In the genomic region with DNA sequence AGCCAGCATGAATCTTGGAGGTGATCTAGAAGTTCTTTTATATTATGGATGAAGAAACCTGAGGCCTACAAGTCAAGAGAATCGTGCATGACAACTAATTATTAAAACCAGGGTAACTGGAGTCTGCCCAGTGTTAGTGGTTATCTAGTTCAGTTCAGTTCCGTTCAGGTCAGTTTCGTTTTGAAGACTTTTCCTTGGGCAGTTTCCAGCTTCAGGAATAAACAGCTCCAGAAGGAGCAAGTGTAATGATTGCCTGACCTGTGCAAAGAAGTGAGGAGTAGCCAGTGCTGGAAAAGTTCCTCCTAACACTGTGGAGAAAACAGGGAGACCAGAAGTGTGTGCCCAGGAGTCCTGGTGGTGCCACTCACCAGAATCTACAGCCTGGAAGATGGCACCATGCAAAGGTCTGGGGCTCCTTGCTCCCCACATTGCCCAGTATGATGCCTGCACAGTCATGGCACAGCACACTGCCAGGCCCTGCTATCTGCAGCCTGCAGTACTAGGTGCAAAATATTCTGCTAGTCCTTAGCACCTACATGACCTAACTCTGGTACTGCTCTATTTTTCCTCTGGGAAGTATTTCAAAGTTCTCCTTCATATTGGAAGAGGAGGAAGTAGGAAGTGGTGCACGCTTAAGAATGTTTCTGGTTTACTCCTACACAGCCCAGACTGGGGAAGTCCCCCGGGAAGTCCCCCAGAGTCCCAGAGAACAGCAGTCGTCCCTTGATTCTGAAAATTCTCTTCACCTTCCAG, we compare ENCODE assay signal across 12 cellular contexts.
DNase-seq lines count a peak whose midpoint lies in the region; ATAC-seq, FAIRE-seq and TF ChIP-seq lines count a peak whose summit lies in the region.
"Had no signal": no experiment of that assay in that cellular context is flagged by ENCODE, and none has a peak within 500 bp of the region (broad histone marks: within the 10 kb centered on the region; RNA-seq: fewer than 3 reads in every experiment).

No MANE protein-coding gene starts in this region.

- intact Hi-C loops in activated CD4-positive, alpha-beta T cell treated with anti-CD3 and anti-CD28 coated beads for 36 hours (cut with DNase I, micrococcal nuclease): no loop called here

- H3K36me3 Mint-ChIP-seq in activated CD4-positive, alpha-beta T cell treated with anti-CD3 and anti-CD28 coated beads for 36 hours (ENCODE audit: low read depth): no peaks in the 10 kb centered on the region
- peaks cover 18% of the 10 kb centered on the region for H3K36me3 Mint-ChIP-seq in nephron progenitor cell (ENCODE audit: low read depth)

- peak; percentile 64 for DNase-seq in activated CD4-positive, alpha-beta T cell treated with anti-CD3 and anti-CD28 coated beads for 36 hours
- no peak for DNase-seq in activated CD4-positive, alpha-beta T cell treated with anti-CD3 and anti-CD28 coated beads, Interleukin-2, amount 50 U/mL, for 1 hour
- peak; percentile 5 for DNase-seq in bronchial epithelial cell (ENCODE audit: low read depth)
- DNase-seq in stimulated activated CD4-positive, alpha-beta T cell treated with anti-CD3 and anti-CD28 coated beads, TNF-alpha, amount 100 ng/mL, for 24 hours (ENCODE audit: low read depth in 3 of 3): peak; percentile 4 to 32 (median 10)
- DNase-seq in nephron progenitor cell: no peak
- DNase-seq in NCI-H446 treated with DMSO at 0.1 percent for 48 hours (lab: John Stamatoyannopoulos, UW): no peak
- DNase-seq in DMS53 treated with DMSO at 0.1 percent for 48 hours (lab: John Stamatoyannopoulos, UW; ENCODE audit: unreplicated experiment): no peak
- DNase-seq: 8988T, T1000, transverse colon had no signal

- peak overlapping the region; percentile 23 for H3K27ac Mint-ChIP-seq in activated CD4-positive, alpha-beta T cell treated with anti-CD3 and anti-CD28 coated beads for 36 hours
- H3K27ac Mint-ChIP-seq in nephron progenitor cell: no peak overlapping the region

- H3K4me3 Mint-ChIP-seq in activated CD4-positive, alpha-beta T cell treated with anti-CD3 and anti-CD28 coated beads for 36 hours: peak overlapping the region; percentile 0
- H3K4me3 Mint-ChIP-seq in nephron progenitor cell: no peak overlapping the region

- no peaks in the 10 kb centered on the region for H3K27me3 ChIP-seq in bronchial epithelial cell (ENCODE audit: control insufficient read depth, insufficient read depth, low read length)

- CTCF ChIA-PET in activated CD4-positive, alpha-beta T cell treated with anti-CD3 and anti-CD28 coated beads for 36 hours (lab: Charles Lee): interaction anchor here (0.5 to 1.5 kb wide), 4 partner anchors 11 to 356 kb away, joined by 3 to 4 read pairs (median 3); no protein-coding TSS in a partner anchor

- peaks cover 12% of the 10 kb centered on the region for H3K27me3 Mint-ChIP-seq in activated CD4-positive, alpha-beta T cell treated with anti-CD3 and anti-CD28 coated beads for 36 hours
- peaks cover 15% of the 10 kb centered on the region for H3K27me3 Mint-ChIP-seq in nephron progenitor cell (ENCODE audit: low read depth, poor library complexity)

- H3K36me3 ChIP-seq in bronchial epithelial cell (ENCODE audit: control insufficient read depth, insufficient read depth, low read length): no peaks in the 10 kb centered on the region
- H3K36me3 ChIP-seq: transverse colon had no signal

- peaks cover 24% of the 10 kb centered on the region for H3K4me1 Mint-ChIP-seq in activated CD4-positive, alpha-beta T cell treated with anti-CD3 and anti-CD28 coated beads for 36 hours
- H3K4me1 Mint-ChIP-seq in nephron progenitor cell: peaks cover 44% of the 10 kb centered on the region

- no peak for FAIRE-seq in bronchial epithelial cell (lab: Jason Lieb, UNC)
- FAIRE-seq: endometrium had no signal

- no peak overlapping the region for H3K4me3 ChIP-seq in bronchial epithelial cell (ENCODE audit: low read depth, low read length)
- H3K4me3 ChIP-seq: transverse colon had no signal

- POLR2A ChIA-PET in activated CD4-positive, alpha-beta T cell treated with anti-CD3 and anti-CD28 coated beads for 36 hours (lab: Charles Lee): interaction anchor here (0.8 kb wide), 1 partner anchor 137 kb away, joined by 4 read pairs; no protein-coding TSS in a partner anchor

- ATAC-seq in activated CD4-positive, alpha-beta T cell treated with anti-CD3 and anti-CD28 coated beads for 36 hours: peak; percentile 84
- ATAC-seq in HG03280 (IDR thresholded peaks at IDR 0.05; ENCODE audit: unreplicated experiment): peak; percentile 52

- no peak for TF ChIP-seq CTCF in bronchial epithelial cell (IDR thresholded peaks at IDR 0.05; ENCODE audit: insufficient read depth, low read length, severe bottlenecking)
- TF ChIP-seq CTCF in nephron progenitor cell (IDR thresholded peaks at IDR 0.05): no peak

- H3K9me3 Mint-ChIP-seq in activated CD4-positive, alpha-beta T cell treated with anti-CD3 and anti-CD28 coated beads for 36 hours (ENCODE audit: low read depth): no peaks in the 10 kb centered on the region
- peaks cover 16% of the 10 kb centered on the region for H3K9me3 Mint-ChIP-seq in nephron progenitor cell

Comparison
In these comparisons a context has a peak if more than half of its experiments do, and no peak if none do; other contexts are left out.
1. DNase-seq: peak in activated CD4-positive, alpha-beta T cell treated with anti-CD3 and anti-CD28 coated beads for 36 hours (single experiment), bronchial epithelial cell (single experiment) and stimulated activated CD4-positive, alpha-beta T cell treated with anti-CD3 and anti-CD28 coated beads, TNF-alpha, amount 100 ng/mL, for 24 hours (3 of 3); none in activated CD4-positive, alpha-beta T cell treated with anti-CD3 and anti-CD28 coated beads, Interleukin-2, amount 50 U/mL, for 1 hour (single experiment), nephron progenitor cell (single experiment), NCI-H446 treated with DMSO at 0.1 percent for 48 hours (single experiment) and DMS53 treated with DMSO at 0.1 percent for 48 hours (single experiment).